30 cellular contexts compared by ENCODE assay signal in the genomic region with DNA sequence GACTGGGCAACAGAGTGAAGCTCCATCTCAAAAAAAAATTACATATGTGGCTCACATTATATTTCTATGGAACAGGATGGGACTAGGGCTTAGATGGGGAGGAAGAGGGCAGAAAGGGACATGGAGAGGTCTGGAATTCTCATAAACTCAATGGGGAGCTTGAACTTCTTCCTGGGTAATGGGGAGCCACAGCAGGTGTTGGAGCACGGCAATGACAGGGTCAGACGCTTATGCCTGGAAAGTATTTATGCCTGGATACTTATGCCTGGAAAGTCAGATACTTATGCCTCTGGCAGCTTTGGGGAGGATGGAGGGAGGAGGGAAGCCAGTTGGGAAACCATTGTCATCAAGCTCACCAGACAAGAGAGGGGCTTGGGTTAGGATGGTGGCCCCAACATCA. TPM values are rescaled to one million over a fixed set of nuclear protein-coding genes. Genes with fewer than 3 reads are reported as not detected.
"Had no signal": no experiment of that assay in that cellular context is flagged by ENCODE, and none has a peak within 500 bp of the region (broad histone marks: within the 10 kb centered on the region; RNA-seq: fewer than 3 reads in every experiment).

No MANE protein-coding gene starts in this region.

- H3K36me3 ChIP-seq: esophagus squamous epithelium, gastrocnemius medialis, heart right ventricle, left lung, lower lobe of right lung had no signal

- H3K4me3 ChIP-seq: esophagus squamous epithelium, gastrocnemius medialis, heart right ventricle, left lung, lower lobe of right lung had no signal

- H3K27ac Mint-ChIP-seq: dendritic cell treated with granulocyte-macrophage colony-stimulating factor and Interleukin-4, amounts not matched to agents 40 ng/mL and 50 ng/mL, for 4 days; effector memory CD8-positive, alpha-beta T cell; endodermal cell; mesothelial cell of epicardium; naive thymus-derived CD4-positive, alpha-beta T cell; natural killer cell had no signal

- FAIRE-seq: endometrium, islet of Langerhans, keratinocyte had no signal

- H3K4me1 ChIP-seq: esophagus squamous epithelium, gastrocnemius medialis, left lung, lower lobe of right lung had no signal

- H3K9me3 Mint-ChIP-seq: dendritic cell treated with granulocyte-macrophage colony-stimulating factor and Interleukin-4, amounts not matched to agents 40 ng/mL and 50 ng/mL, for 4 days; effector memory CD8-positive, alpha-beta T cell; endodermal cell; mesothelial cell of epicardium; naive thymus-derived CD4-positive, alpha-beta T cell; natural killer cell had no signal

- H3K4me1 Mint-ChIP-seq: naive thymus-derived CD4-positive, alpha-beta T cell; natural killer cell had no signal

- H3K27me3 ChIP-seq: gastrocnemius medialis had no signal

- DNase-seq: cortex of kidney; effector CD8-positive, alpha-beta T cell; effector memory CD8-positive, alpha-beta T cell; endodermal cell; erythroblast; esophagus squamous epithelium; foreskin fibroblast; foreskin melanocyte; gastrocnemius medialis; glutamatergic neuron; head of caudate nucleus; heart right ventricle; hippocampal formation; left cardiac atrium; left lung; left ventricle myocardium superior; lower lobe of right lung; mesenchymal stem cell; naive thymus-derived CD4-positive, alpha-beta T cell; natural killer cell had no signal

- H3K4me3 Mint-ChIP-seq: dendritic cell treated with granulocyte-macrophage colony-stimulating factor and Interleukin-4, amounts not matched to agents 40 ng/mL and 50 ng/mL, for 4 days; effector memory CD8-positive, alpha-beta T cell; endodermal cell; mesothelial cell of epicardium; naive thymus-derived CD4-positive, alpha-beta T cell; natural killer cell had no signal

- H3K27ac ChIP-seq: epithelial cell of prostate, esophagus squamous epithelium, gastrocnemius medialis, heart right ventricle, left lung, lower lobe of right lung had no signal

- H3K36me3 Mint-ChIP-seq: mesothelial cell of epicardium; naive thymus-derived CD4-positive, alpha-beta T cell; natural killer cell had no signal

- H3K9me3 ChIP-seq: esophagus squamous epithelium, gastrocnemius medialis, heart right ventricle, left lung, lower lobe of right lung had no signal

RNA-seq across cellular contexts. Expression of gene TMEM130, which starts 36.8 kb away (rescaled TPM):
- total RNA-seq: dermis microvascular lymphatic vessel endothelial cell; esophagus mucosa; gastrocnemius medialis; glomerular endothelial cell; left ventricle myocardium superior; lung microvascular endothelial cell; naive thymus-derived CD4-positive, alpha-beta T cell; natural killer cell had no signal
- polyA plus RNA-seq: keratinocyte; naive thymus-derived CD4-positive, alpha-beta T cell had no signal
